ENCODE assay signal across 1 cellular context in genomic region chr16:53435066-53435688, GRCh38.
TF ChIP-seq lines count a peak whose summit lies in the region.

No MANE protein-coding gene starts in this region.

TF ChIP-seq in K562, 482 proteins besides CTCF, POLR2A, EP300 and RAD21 (continued from another document):
- TF ChIP-seq JUND (IDR thresholded peaks at IDR 0.05; ENCODE audit: borderline replicate concordance, low read depth, low read length) (0 out of 2 replicates have a peak, but pooled peaks have one; percentile 9), JUND (tag; IDR thresholded peaks at IDR 0.05; ENCODE audit: borderline replicate concordance, low read depth, low read length) (no peak), TRIM25 (IDR thresholded peaks at IDR 0.05; ENCODE audit: borderline replicate concordance) (no peak), DACH1 (IDR thresholded peaks at IDR 0.05; ENCODE audit: partially characterized antibody) (peak; percentile 97), CREB1 (IDR thresholded peaks at IDR 0.05) (0 out of 2 replicates have a peak, but pooled peaks have one; percentile 26), CREB1 (CRISPR knock-in tag; IDR thresholded peaks at IDR 0.05) (no peak), SP2 (IDR thresholded peaks at IDR 0.05; ENCODE audit: extremely low read depth, low read depth, low read length, poor library complexity, severe bottlenecking) (peak; percentile 54), MNT (conservative IDR thresholded peaks at IDR 0.05) (peak; percentile 75 to 89), ZNF77 (CRISPR knock-in tag; IDR thresholded peaks at IDR 0.05) (no peak), ZNF41 (CRISPR knock-in tag; conservative IDR thresholded peaks at IDR 0.05) (no peak), SMAD3 (CRISPR knock-in tag; conservative IDR thresholded peaks at IDR 0.05) (no peak), TAF1 (IDR thresholded peaks at IDR 0.05; ENCODE audit: control insufficient read depth, extremely low read depth, insufficient read depth, low read length, severe bottlenecking) (peak; percentile 54), POLR2AphosphoS5 (IDR thresholded peaks at IDR 0.05; ENCODE audit: control insufficient read depth, insufficient read depth, low read depth, low read length) (peak; percentile 56), POLR2H (tag; IDR thresholded peaks at IDR 0.05; ENCODE audit: low read depth) (peak; percentile 63), MITF (IDR thresholded peaks at IDR 0.05) (no peak), EHMT2 (IDR thresholded peaks at IDR 0.05) (no peak)
TF ChIP-seq in K562: peak in this region for 51.
